ENCODE assay signal across 17 cellular contexts in the genomic region with DNA sequence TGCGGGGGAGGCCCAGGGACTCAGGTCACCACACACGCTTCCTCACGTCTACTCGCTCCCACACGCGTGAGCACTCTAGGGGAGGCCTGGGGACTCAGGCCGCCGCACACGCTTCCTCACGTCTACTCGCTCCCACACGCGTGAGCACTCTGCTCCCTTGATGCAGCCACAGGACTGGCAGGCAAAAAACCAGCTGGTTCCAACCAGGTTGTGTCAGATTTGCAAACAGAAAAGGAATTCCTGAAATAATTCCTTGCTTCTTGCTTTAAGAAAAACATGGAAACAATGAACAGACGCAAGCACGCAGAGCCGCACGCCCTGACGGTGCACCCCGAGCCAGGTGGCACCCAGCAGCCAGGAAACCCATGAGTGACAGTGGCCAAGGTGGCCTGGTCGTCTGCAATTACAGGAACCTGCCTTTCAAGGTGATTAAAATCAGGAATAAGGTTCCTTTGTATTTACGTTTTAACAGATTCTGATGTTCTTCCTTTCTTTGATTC. TPM values are rescaled to one million over a fixed set of nuclear protein-coding genes. Genes with fewer than 3 reads are reported as not detected.
DNase-seq lines count a peak whose midpoint lies in the region; ATAC-seq and TF ChIP-seq lines count a peak whose summit lies in the region.
"Had no signal": no experiment of that assay in that cellular context is flagged by ENCODE, and none has a peak within 500 bp of the region (broad histone marks: within the 10 kb centered on the region; RNA-seq: fewer than 3 reads in every experiment).

No MANE protein-coding gene starts in this region.

- WGBS in neuronal stem cell (ENCODE audit: extremely low coverage in 2 of 2, insufficient read length in 2 of 2, insufficient replicate concordance in 1 of 2), 2 donors = no CpG with 5 or more reads among the region's 21 CpGs

- H3K23ac ChIP-seq in neuronal stem cell (ENCODE audit: low read depth, low read length, poor library complexity) = no peak overlapping the region

- peaks cover 2% of the 10 kb centered on the region for H3K79me1 ChIP-seq in neuronal stem cell (ENCODE audit: low read depth, low read length)

- H4K91ac ChIP-seq in neuronal stem cell (ENCODE audit: low read depth, low read length, poor library complexity) = no peak overlapping the region

- no peaks in the 10 kb centered on the region for H3K9me3 Mint-ChIP-seq in activated naive CD4-positive, alpha-beta T cell treated with anti-CD3 and anti-CD28 coated beads, Interleukin-2, amount 50 U/mL, for 72 hours
- H3K9me3 Mint-ChIP-seq in activated naive CD4-positive, alpha-beta T cell treated with anti-CD3 and anti-CD28 coated beads, Interleukin-2, amount 10 ng/mL, durations not matched to agents 7 days and 5 days = no peaks in the 10 kb centered on the region
- no peaks in the 10 kb centered on the region for H3K9me3 Mint-ChIP-seq in glutamatergic neuron (ENCODE audit: unreplicated experiment)
- H3K9me3 Mint-ChIP-seq: CD4-positive, alpha-beta T cell had no signal

- H2BK5ac ChIP-seq in neuronal stem cell (ENCODE audit: low read length) = no peak overlapping the region

- H2BK15ac ChIP-seq in neuronal stem cell (ENCODE audit: low read length) = no peak overlapping the region

- no peak overlapping the region for H3K18ac ChIP-seq in neuronal stem cell (ENCODE audit: low read length)

- no peak overlapping the region for H2BK120ac ChIP-seq in neuronal stem cell (ENCODE audit: low read depth, low read length)

- H3K36me3 ChIP-seq in neuronal stem cell (replicated peaks in 1 of 2; ENCODE audit: control insufficient read depth in 2 of 2, insufficient read depth in 2 of 2, low read length in 2 of 2) = peaks cover 2 to 3% of the 10 kb centered on the region in 2 donors

- no peaks in the 10 kb centered on the region for H3K27me3 Mint-ChIP-seq in activated naive CD4-positive, alpha-beta T cell treated with anti-CD3 and anti-CD28 coated beads, Interleukin-2, amount 10 ng/mL, durations not matched to agents 7 days and 5 days
- H3K27me3 Mint-ChIP-seq in T-helper 17 cell = no peaks in the 10 kb centered on the region
- H3K27me3 Mint-ChIP-seq in glutamatergic neuron (ENCODE audit: unreplicated experiment) = peaks cover 1% of the 10 kb centered on the region
- H3K27me3 Mint-ChIP-seq: CD4-positive, alpha-beta T cell had no signal

- H2AK5ac ChIP-seq in neuronal stem cell (ENCODE audit: low read depth, low read length) = no peak overlapping the region

- H2AFZ ChIP-seq in neuronal stem cell (ENCODE audit: low read length) = no peak overlapping the region

- H3K4me2 ChIP-seq in neuronal stem cell (ENCODE audit: insufficient read depth, low read length, poor library complexity, severe bottlenecking) = no peak overlapping the region
- H3K4me2 ChIP-seq: A549 had no signal

- peak overlapping the region in 1 of 2 donors; percentile 45 for H3K4me3 ChIP-seq in neuronal stem cell (ENCODE audit: low read length in 2 of 2)
- H3K4me3 ChIP-seq: A549 had no signal

- H3K4me3 Mint-ChIP-seq in activated naive CD4-positive, alpha-beta T cell treated with anti-CD3 and anti-CD28 coated beads, Interleukin-2, amount 10 ng/mL, durations not matched to agents 7 days and 5 days = no peak overlapping the region
- H3K4me3 Mint-ChIP-seq in T-helper 17 cell = no peak overlapping the region
- peak overlapping the region; percentile 32 for H3K4me3 Mint-ChIP-seq in glutamatergic neuron (ENCODE audit: unreplicated experiment)
- H3K4me3 Mint-ChIP-seq: CD4-positive, alpha-beta T cell had no signal

- peak overlapping the region; percentile 94 for H3K14ac ChIP-seq in neuronal stem cell (ENCODE audit: low read length)

- H3K36me3 Mint-ChIP-seq in activated naive CD4-positive, alpha-beta T cell treated with anti-CD3 and anti-CD28 coated beads, Interleukin-2, amount 50 U/mL, for 72 hours = peaks cover 0 to 8% of the 10 kb centered on the region in 2 donors
- H3K36me3 Mint-ChIP-seq in activated naive CD4-positive, alpha-beta T cell treated with anti-CD3 and anti-CD28 coated beads, Interleukin-2, amount 10 ng/mL, durations not matched to agents 7 days and 5 days = no peaks in the 10 kb centered on the region
- no peaks in the 10 kb centered on the region for H3K36me3 Mint-ChIP-seq in T-helper 17 cell (ENCODE audit: low read depth)
- no peaks in the 10 kb centered on the region for H3K36me3 Mint-ChIP-seq in glutamatergic neuron (ENCODE audit: unreplicated experiment)

- H3K9me3 ChIP-seq in T-helper 17 cell (ENCODE audit: control insufficient read depth, low read length, poor library complexity, severe bottlenecking) (no peaks in the 10 kb centered on the region), neuronal stem cell (replicated peaks in 1 of 2; ENCODE audit: control insufficient read depth in 2 of 2, insufficient read depth in 1 of 2, low read depth in 1 of 2, low read length in 2 of 2) (peaks cover 0 to 2% of the 10 kb centered on the region in 2 donors)
- H3K9me3 ChIP-seq: A549, Caco-2 had no signal

- H3K4me1 ChIP-seq in neuronal stem cell (ENCODE audit: control insufficient read depth in 2 of 2, insufficient read depth in 1 of 2, low read depth in 1 of 2, low read length in 2 of 2) = peaks cover 5 to 9% of the 10 kb centered on the region in 2 donors
- H3K4me1 ChIP-seq: A549, Caco-2 had no signal

- DNase-seq in activated naive CD4-positive, alpha-beta T cell treated with anti-CD3 and anti-CD28 coated beads, Interleukin-2, amount 50 U/mL, for 72 hours (ENCODE audit: low spot score in 2 of 2) = no peak
- DNase-seq in activated naive CD4-positive, alpha-beta T cell treated with anti-CD3 and anti-CD28 coated beads, Interleukin-2, amount 10 ng/mL, durations not matched to agents 7 days and 5 days = no peak
- DNase-seq in T-helper 17 cell = no peak
- DNase-seq in glutamatergic neuron = no peak
- DNase-seq in neuronal stem cell (ENCODE audit: low spot score) = no peak
- no peak for DNase-seq in germinal center (ENCODE audit: low spot score)
- DNase-seq: AML-193; Caco-2; CD4-positive, alpha-beta T cell; GDM1; HCEC 1CT had no signal

- no peak for TF ChIP-seq CTCF in glutamatergic neuron (IDR thresholded peaks at IDR 0.05; ENCODE audit: partially characterized antibody, unreplicated experiment)

- no peak for ATAC-seq in activated naive CD4-positive, alpha-beta T cell treated with anti-CD3 and anti-CD28 coated beads, Interleukin-2, amount 50 U/mL, for 72 hours
- no peak for ATAC-seq in T-helper 17 cell
- ATAC-seq in HG03520 (IDR thresholded peaks at IDR 0.05; ENCODE audit: unreplicated experiment) = no peak
- no peak for ATAC-seq in HG02852 (IDR thresholded peaks at IDR 0.05; ENCODE audit: unreplicated experiment)
- ATAC-seq: A549, HepG2 had no signal

- no peak overlapping the region for H2BK12ac ChIP-seq in neuronal stem cell (ENCODE audit: low read length)

- peaks cover 0 to 2% (median 0%) of the 10 kb centered on the region in 3 experiments for H3K27me3 ChIP-seq in neuronal stem cell (ENCODE audit: control insufficient read depth in 3 of 3, insufficient read depth in 3 of 3, low read depth in 1 of 3, low read length in 3 of 3)

- peak overlapping the region; percentile 42 to 88 for H3K27ac Mint-ChIP-seq in activated naive CD4-positive, alpha-beta T cell treated with anti-CD3 and anti-CD28 coated beads, Interleukin-2, amount 50 U/mL, for 72 hours
- no peak overlapping the region for H3K27ac Mint-ChIP-seq in activated naive CD4-positive, alpha-beta T cell treated with anti-CD3 and anti-CD28 coated beads, Interleukin-2, amount 10 ng/mL, durations not matched to agents 7 days and 5 days
- H3K27ac Mint-ChIP-seq in T-helper 17 cell = peak overlapping the region; percentile 37
- no peak overlapping the region for H3K27ac Mint-ChIP-seq in glutamatergic neuron (ENCODE audit: unreplicated experiment)
- H3K27ac Mint-ChIP-seq: CD4-positive, alpha-beta T cell had no signal

- H3K9ac ChIP-seq in neuronal stem cell (ENCODE audit: low read depth, low read length, poor library complexity) = no peak overlapping the region

- H3K27ac ChIP-seq in neuronal stem cell (replicated peaks; ENCODE audit: low read length) = no peak overlapping the region
- H3K27ac ChIP-seq: 22Rv1, A549, C4-2B had no signal

- CTCF ChIA-PET in activated naive CD4-positive, alpha-beta T cell treated with anti-CD3 and anti-CD28 coated beads, Interleukin-2, amount 10 ng/mL, durations not matched to agents 7 days and 5 days (lab: Charles Lee) = no interaction called here

- no peak overlapping the region for H3K4ac ChIP-seq in neuronal stem cell (ENCODE audit: low read length)

- H4K8ac ChIP-seq in neuronal stem cell (ENCODE audit: low read depth, low read length) = no peak overlapping the region

- no peaks in the 10 kb centered on the region for H3K4me1 Mint-ChIP-seq in activated naive CD4-positive, alpha-beta T cell treated with anti-CD3 and anti-CD28 coated beads, Interleukin-2, amount 10 ng/mL, durations not matched to agents 7 days and 5 days
- H3K4me1 Mint-ChIP-seq in T-helper 17 cell (peaks cover 2% of the 10 kb centered on the region), glutamatergic neuron (ENCODE audit: low read depth, unreplicated experiment) (peaks cover 6% of the 10 kb centered on the region)

RNA-seq across cellular contexts. Expression of gene LMF1, which starts 37.9 kb away (rescaled TPM):
- total RNA-seq in activated naive CD4-positive, alpha-beta T cell treated with anti-CD3 and anti-CD28 coated beads, Interleukin-2, amount 50 U/mL, for 72 hours = 10 to 100 TPM; 13.0 to 19.1 TPM
- total RNA-seq in T-helper 17 cell (10 to 100 TPM; 44.4 to 45.6 TPM), glutamatergic neuron (ENCODE audit: unreplicated experiment) (17.4 TPM)
- 6.9 TPM for polyA plus RNA-seq in neuronal stem cell (2013, experiment 1 of 2)
- polyA plus RNA-seq in neuronal stem cell (2013, experiment 2 of 2) = 6.7 TPM

RNA-seq across cellular contexts. Expression of gene SOX8, which starts 48.7 kb away (rescaled TPM):
- total RNA-seq in activated naive CD4-positive, alpha-beta T cell treated with anti-CD3 and anti-CD28 coated beads, Interleukin-2, amount 50 U/mL, for 72 hours = 1 to 10 TPM in 1 of 2 donors, under 1 TPM in 1; 0.43 to 5.9 TPM
- total RNA-seq in T-helper 17 cell (1 to 10 TPM; 1.1 to 3.1 TPM), glutamatergic neuron (ENCODE audit: unreplicated experiment) (7.0 TPM)
- 5.1 TPM for polyA plus RNA-seq in neuronal stem cell (2013, experiment 1 of 2)
- 5.2 TPM for polyA plus RNA-seq in neuronal stem cell (2013, experiment 2 of 2)

Comparison
In these comparisons a context has a peak if more than half of its experiments do, and no peak if none do; other contexts are left out.
1. H3K27ac Mint-ChIP-seq: peak in activated naive CD4-positive, alpha-beta T cell treated with anti-CD3 and anti-CD28 coated beads, Interleukin-2, amount 50 U/mL, for 72 hours (2 of 2) and T-helper 17 cell (single experiment); none in activated naive CD4-positive, alpha-beta T cell treated with anti-CD3 and anti-CD28 coated beads, Interleukin-2, amount 10 ng/mL, durations not matched to agents 7 days and 5 days (single experiment) and glutamatergic neuron (single experiment).